ENCODE assay signal across 1 cellular context in genomic region chr19:54448774-54449700, GRCh38.
TF ChIP-seq lines count a peak whose summit lies in the region.

LENG8 (plus strand) TSS chr19:54449199; CDS start chr19:54451345, 2,146 bp downstream.

TF ChIP-seq in H1, 55 proteins besides CTCF, POLR2A, EP300 and RAD21 (continued from another document):
- TF ChIP-seq JUN (IDR thresholded peaks at IDR 0.05; ENCODE audit: low read depth, low read length) (no peak), SP2 (IDR thresholded peaks at IDR 0.05; ENCODE audit: low read length) (no peak; the same call in 1 of the 2 replicates), YY1 (IDR thresholded peaks at IDR 0.05; ENCODE audit: low read depth, low read length) (no peak), TCF12 (IDR thresholded peaks at IDR 0.05; ENCODE audit: low read depth, low read length) (no peak), BRCA1 (IDR thresholded peaks at IDR 0.05; ENCODE audit: low read depth, low read length) (no peak), POLR2AphosphoS5 (IDR thresholded peaks at IDR 0.05; ENCODE audit: low read depth, low read length) (peak; percentile 92), FOSL1 (IDR thresholded peaks at IDR 0.05; ENCODE audit: insufficient read depth, low read depth, low read length) (no peak), SP1 (IDR thresholded peaks at IDR 0.05; ENCODE audit: low read depth, low read length) (peak; percentile 49), CHD7 (IDR thresholded peaks at IDR 0.05; ENCODE audit: insufficient replicate concordance, low read length) (no peak), RFX5 (IDR thresholded peaks at IDR 0.05; ENCODE audit: borderline replicate concordance, low read depth, low read length) (no peak), ATF3 (IDR thresholded peaks at IDR 0.05; ENCODE audit: insufficient read depth, low read depth, low read length) (no peak), KDM1A (IDR thresholded peaks at IDR 0.05; ENCODE audit: borderline replicate concordance, low read length) (peak; percentile 68; the same call in 1 of the 2 replicates), PHF8 (conservative IDR thresholded peaks at IDR 0.05; ENCODE audit: low read depth, low read length) (peak; percentile 93), CREB1 (IDR thresholded peaks at IDR 0.05) (peak; percentile 96), BACH1 (IDR thresholded peaks at IDR 0.05; ENCODE audit: low read length) (peak; percentile 92), JUND (IDR thresholded peaks at IDR 0.05; ENCODE audit: low read length) (no peak), BCL11A (IDR thresholded peaks at IDR 0.05; ENCODE audit: low read depth in 2 of 2, low read length in 2 of 2) (no peak), CBX5 (IDR thresholded peaks at IDR 0.05; ENCODE audit: low read depth, low read length) (no peak), SAP30 (IDR thresholded peaks at IDR 0.05; ENCODE audit: insufficient read depth, insufficient replicate concordance, low read length) (no peak), ZNF274 (IDR thresholded peaks at IDR 0.05; ENCODE audit: borderline replicate concordance, extremely low read depth, low read length) (no peak), SUZ12 (IDR thresholded peaks at IDR 0.05; ENCODE audit: low read length) (peak; percentile 49; the same call in 1 of the 2 replicates), TAF1 (IDR thresholded peaks at IDR 0.05; ENCODE audit: low read depth, low read length) (peak; percentile 65; the same call in 1 of the 2 replicates), ASH2L (IDR thresholded peaks at IDR 0.05; ENCODE audit: low read length) (peak; percentile 45), RNF2 (IDR thresholded peaks at IDR 0.05; ENCODE audit: borderline replicate concordance, low read depth, low read length, missing control alignments, poor library complexity, severe bottlenecking) (no peak), E2F6 (IDR thresholded peaks at IDR 0.05) (peak; percentile 60), HDAC6 (IDR thresholded peaks at IDR 0.05; ENCODE audit: low read depth, low read length) (no peak), CBX8 (IDR thresholded peaks at IDR 0.05; ENCODE audit: borderline replicate concordance, low read depth, low read length) (no peak), POU5F1 (IDR thresholded peaks at IDR 0.05; ENCODE audit: low read depth, low read length) (no peak), MAX (IDR thresholded peaks at IDR 0.05) (peak; percentile 71; the same call in 1 of the 2 replicates), CHD1 (IDR thresholded peaks at IDR 0.05; ENCODE audit: low read depth, low read length) (no peak), KDM4A (IDR thresholded peaks at IDR 0.05; ENCODE audit: low read depth, low read length, severe bottlenecking) (peak; percentile 70), USF2 (IDR thresholded peaks at IDR 0.05; ENCODE audit: low read length) (no peak), CTBP2 (IDR thresholded peaks at IDR 0.05; ENCODE audit: borderline replicate concordance, insufficient read depth, insufficient read length, low read length) (no peak), NANOG (IDR thresholded peaks at IDR 0.05; ENCODE audit: insufficient read depth, low read depth, low read length, poor library complexity, severe bottlenecking) (no peak), SIX5 (IDR thresholded peaks at IDR 0.05; ENCODE audit: low read depth, low read length) (no peak), TAF7 (optimal IDR thresholded peaks at IDR 0.05; ENCODE audit: borderline replicate concordance, low read depth, low read length) (no peak), NRF1 (IDR thresholded peaks at IDR 0.05; ENCODE audit: low read depth, low read length) (peak; percentile 74), RBBP5 (IDR thresholded peaks at IDR 0.05; ENCODE audit: borderline replicate concordance, low read depth, low read length) (peak; percentile 23), GTF2F1 (IDR thresholded peaks at IDR 0.05; ENCODE audit: borderline replicate concordance, low read depth, low read length) (no peak), SIN3A (conservative IDR thresholded peaks at IDR 0.05 in 1 of 2, IDR thresholded peaks at IDR 0.05 in 1 of 2; ENCODE audit: low read depth in 1 of 2, low read length in 2 of 2) (no peak), CHD2 (IDR thresholded peaks at IDR 0.05; ENCODE audit: low read length) (peak; percentile 21; the same call in 1 of the 2 replicates), EGR1 (IDR thresholded peaks at IDR 0.05; ENCODE audit: borderline replicate concordance, low read depth, low read length) (peak; percentile 90), TBP (IDR thresholded peaks at IDR 0.05; ENCODE audit: low read depth, low read length) (peak; percentile 55), RXRA (IDR thresholded peaks at IDR 0.05; ENCODE audit: insufficient read depth, low read depth, low read length) (no peak), SP4 (IDR thresholded peaks at IDR 0.05; ENCODE audit: low read length) (no peak; the same call in 1 of the 2 replicates), CEBPB (IDR thresholded peaks at IDR 0.05; ENCODE audit: low read depth, low read length) (no peak), KDM5A (IDR thresholded peaks at IDR 0.05; ENCODE audit: low read length) (no peak), MAFK (IDR thresholded peaks at IDR 0.05; ENCODE audit: low read depth, low read length) (no peak), HDAC2 (IDR thresholded peaks at IDR 0.05; ENCODE audit: borderline replicate concordance in 1 of 2, low read depth in 2 of 2, low read length in 2 of 2) (peak; percentile 27 to 75; a peak in 2 of 4 replicates), SRF (IDR thresholded peaks at IDR 0.05; ENCODE audit: low read depth, low read length) (peak; percentile 42; the same call in 1 of the 2 replicates), SIRT6 (IDR thresholded peaks at IDR 0.05; ENCODE audit: low read length) (no peak)
